ENCODE assay signal across 8 cellular contexts in genomic region chr6:80338201-80338836, GRCh38.
DNase-seq lines count a peak whose midpoint lies in the region; ATAC-seq, FAIRE-seq and TF ChIP-seq lines count a peak whose summit lies in the region.

No MANE protein-coding gene starts in this region.

- no peak overlapping the region for H3K4me3 ChIP-seq in astrocyte (ENCODE audit: insufficient read depth, low read depth, low read length)

- no peaks in the 10 kb centered on the region for H3K27me3 ChIP-seq in astrocyte (ENCODE audit: insufficient read depth, low read length)

- no peaks in the 10 kb centered on the region for H3K9me3 Mint-ChIP-seq in T-helper 2 cell treated with Interferon-gamma antibody and Interleukin-4, amounts not matched to agents 5 μg/mL and 100 μg/mL, for 36 hours
- no peaks in the 10 kb centered on the region for H3K9me3 Mint-ChIP-seq in astrocyte (ENCODE audit: unreplicated experiment)

- no peaks in the 10 kb centered on the region for H3K36me3 Mint-ChIP-seq in T-helper 2 cell treated with Interferon-gamma antibody and Interleukin-4, amounts not matched to agents 5 μg/mL and 100 μg/mL, for 36 hours (ENCODE audit: low read depth)
- H3K36me3 Mint-ChIP-seq in astrocyte (ENCODE audit: low read depth, unreplicated experiment): no peaks in the 10 kb centered on the region

- no peak overlapping the region for H3K4me3 Mint-ChIP-seq in T-helper 2 cell treated with Interferon-gamma antibody and Interleukin-4, amounts not matched to agents 5 μg/mL and 100 μg/mL, for 36 hours
- peak overlapping the region; percentile 50 for H3K4me3 Mint-ChIP-seq in astrocyte (ENCODE audit: unreplicated experiment)

- ATAC-seq in GM21381 (IDR thresholded peaks at IDR 0.05; ENCODE audit: unreplicated experiment): peak; percentile 96

- no peaks in the 10 kb centered on the region for H3K4me1 Mint-ChIP-seq in T-helper 2 cell treated with Interferon-gamma antibody and Interleukin-4, amounts not matched to agents 5 μg/mL and 100 μg/mL, for 36 hours (ENCODE audit: low read depth)
- H3K4me1 Mint-ChIP-seq in astrocyte (ENCODE audit: low read depth, unreplicated experiment): peaks cover 8% of the 10 kb centered on the region

- TF ChIP-seq CTCF in astrocyte (IDR thresholded peaks at IDR 0.05; ENCODE audit: insufficient read depth, low read depth, low read length): peak; percentile 72

- H3K27ac Mint-ChIP-seq in T-helper 2 cell treated with Interferon-gamma antibody and Interleukin-4, amounts not matched to agents 5 μg/mL and 100 μg/mL, for 36 hours: no peak overlapping the region
- H3K27ac Mint-ChIP-seq in astrocyte (ENCODE audit: unreplicated experiment): no peak overlapping the region

- H3K36me3 ChIP-seq in astrocyte (ENCODE audit: insufficient read depth, low read length): no peaks in the 10 kb centered on the region

- H3K27ac ChIP-seq in astrocyte (ENCODE audit: low read depth, low read length): no peak overlapping the region

- no peaks in the 10 kb centered on the region for H3K9me3 ChIP-seq in astrocyte (ENCODE audit: insufficient read depth, low read depth, low read length)

- peaks cover 3% of the 10 kb centered on the region for H3K4me1 ChIP-seq in astrocyte (ENCODE audit: insufficient read depth, low read length)

- no peak overlapping the region for H3K9ac ChIP-seq in astrocyte (ENCODE audit: low read length)

- DNase-seq in D341Med (ENCODE audit: low spot score) (peak; percentile 75), HT1080 (ENCODE audit: low read depth) (peak; percentile 20), astrocyte (ENCODE audit: low read depth) (no peak), kidney glomerular epithelial cell (lab: John Stamatoyannopoulos, UW) (peak; percentile 8), NCI-H128 (lab: John Stamatoyannopoulos, UW; ENCODE audit: unreplicated experiment) (no peak)
- DNase-seq in T-helper 2 cell treated with Interferon-gamma antibody and Interleukin-4, amounts not matched to agents 5 μg/mL and 100 μg/mL, for 36 hours (ENCODE audit: low spot score): peak; percentile 36
- DNase-seq in stimulated activated CD4-positive, alpha-beta T cell treated with anti-CD3 and anti-CD28 coated beads, Interleukin-4, amount 100 ng/mL, for 48 hours (ENCODE audit: low read depth in 2 of 2): peak; percentile 65 to 66

- no peak for FAIRE-seq in astrocyte (lab: Jason Lieb, UNC)

- H4K20me1 ChIP-seq in astrocyte (ENCODE audit: insufficient read depth, low read length): no peaks in the 10 kb centered on the region

- no peak overlapping the region for H2AFZ ChIP-seq in astrocyte (ENCODE audit: low read depth, low read length)

- H3K4me2 ChIP-seq in astrocyte (ENCODE audit: low read length): peak overlapping the region; percentile 32

- H3K79me2 ChIP-seq in astrocyte (ENCODE audit: insufficient read depth, low read length): no peaks in the 10 kb centered on the region

- H3K27me3 Mint-ChIP-seq in T-helper 2 cell treated with Interferon-gamma antibody and Interleukin-4, amounts not matched to agents 5 μg/mL and 100 μg/mL, for 36 hours (ENCODE audit: low read depth): no peaks in the 10 kb centered on the region
- no peaks in the 10 kb centered on the region for H3K27me3 Mint-ChIP-seq in astrocyte (ENCODE audit: low read depth, unreplicated experiment)

Comparison
In these comparisons a context has a peak if more than half of its experiments do, and no peak if none do; other contexts are left out.
1. DNase-seq: peak in D341Med (single experiment), HT1080 (single experiment), T-helper 2 cell treated with Interferon-gamma antibody and Interleukin-4, amounts not matched to agents 5 μg/mL and 100 μg/mL, for 36 hours (single experiment), kidney glomerular epithelial cell (single experiment) and stimulated activated CD4-positive, alpha-beta T cell treated with anti-CD3 and anti-CD28 coated beads, Interleukin-4, amount 100 ng/mL, for 48 hours (2 of 2); none in astrocyte (single experiment) and NCI-H128 (single experiment).